ENCODE assay signal across 31 cellular contexts in genomic region chr4:185831125-185831815, GRCh38. TPM values are rescaled to one million over a fixed set of nuclear protein-coding genes. Genes with fewer than 3 reads are reported as not detected.
A peak's percentile ranks its signal among the peaks of the same experiment; 100 is the strongest.
DNase-seq lines count a peak whose midpoint lies in the region; ATAC-seq, FAIRE-seq and TF ChIP-seq lines count a peak whose summit lies in the region.
"Had no signal": no experiment of that assay in that cellular context is flagged by ENCODE, and none has a peak within 500 bp of the region (broad histone marks: within the 10 kb centered on the region; RNA-seq: fewer than 3 reads in every experiment).

No MANE protein-coding gene starts in this region.

- TF ChIP-seq CTCF in astrocyte (IDR thresholded peaks at IDR 0.05; ENCODE audit: insufficient read depth, low read depth, low read length) = no peak

- no peaks in the 10 kb centered on the region for H3K79me2 ChIP-seq in astrocyte (ENCODE audit: insufficient read depth, low read length)

- H3K4me1 Mint-ChIP-seq in astrocyte (ENCODE audit: low read depth, unreplicated experiment) = peaks cover 28% of the 10 kb centered on the region

- H3K4me3 Mint-ChIP-seq in astrocyte (ENCODE audit: unreplicated experiment) = no peak overlapping the region
- H3K4me3 Mint-ChIP-seq: effector memory CD8-positive, alpha-beta T cell had no signal

- H3K4me2 ChIP-seq in astrocyte (ENCODE audit: low read length) = no peak overlapping the region

- intact Hi-C loops in left colon (cut with DNase I, micrococcal nuclease) = no loop called here

- no peak overlapping the region for H3K4me3 ChIP-seq in astrocyte (ENCODE audit: insufficient read depth, low read depth, low read length)
- H3K4me3 ChIP-seq: BLaER1 treated with 17β-estradiol and CSF1 and Interleukin-3, amounts not matched to agents 10 nM and 100 nM; GM12878 had no signal

- no peaks in the 10 kb centered on the region for H3K36me3 ChIP-seq in astrocyte (ENCODE audit: insufficient read depth, low read length)
- H3K36me3 ChIP-seq: BLaER1 treated with 17β-estradiol and CSF1 and Interleukin-3, amounts not matched to agents 10 nM and 100 nM had no signal

- H3K9ac ChIP-seq in astrocyte (ENCODE audit: low read length) = no peak overlapping the region
- H3K9ac ChIP-seq: BLaER1 treated with 17β-estradiol and CSF1 and Interleukin-3, amounts not matched to agents 10 nM and 100 nM had no signal

- peaks cover 4% of the 10 kb centered on the region for H3K27me3 Mint-ChIP-seq in astrocyte (ENCODE audit: low read depth, unreplicated experiment)

- no peak overlapping the region for H2AFZ ChIP-seq in astrocyte (ENCODE audit: low read depth, low read length)

- H3K9me3 ChIP-seq in astrocyte (ENCODE audit: insufficient read depth, low read depth, low read length) = no peaks in the 10 kb centered on the region
- H3K9me3 ChIP-seq: BLaER1 treated with 17β-estradiol and CSF1 and Interleukin-3, amounts not matched to agents 10 nM and 100 nM had no signal

- H3K27ac ChIP-seq in astrocyte (ENCODE audit: low read depth, low read length) = no peak overlapping the region
- H3K27ac ChIP-seq: BLaER1 treated with 17β-estradiol and CSF1 and Interleukin-3, amounts not matched to agents 10 nM and 100 nM had no signal

- peaks cover 9% of the 10 kb centered on the region for H3K4me1 ChIP-seq in astrocyte (ENCODE audit: insufficient read depth, low read length)

- no peak for DNase-seq in astrocyte (ENCODE audit: low read depth)
- DNase-seq in left colon = no peak
- peak; percentile 57 for DNase-seq in renal cortical epithelial cell (ENCODE audit: low read depth)
- DNase-seq in NCI-H446 (lab: John Stamatoyannopoulos, UW) = no peak
- no peak for DNase-seq in NCI-H69 (lab: John Stamatoyannopoulos, UW)
- DNase-seq in NCI-H1930 (lab: John Stamatoyannopoulos, UW) = no peak
- DNase-seq: activated CD4-positive, alpha-beta T cell treated with anti-CD3 and anti-CD28 coated beads for 4 hours; activated CD8-positive, alpha-beta memory T cell treated with anti-CD3 and anti-CD28 coated beads for 24 hours; activated T-cell treated with anti-CD3 and anti-CD28 coated beads for 4 hours; caudate nucleus; cortex of kidney; effector memory CD8-positive, alpha-beta T cell; foreskin fibroblast; H7; head of caudate nucleus; KG1; kidney glomerular epithelial cell; NCI-H1105; NCI-H2081; NCI-H2227 treated with DMSO at 0.1 percent for 48 hours; NCI-H748 treated with DMSO at 0.1 percent for 48 hours; SIG-M5; stimulated activated CD4-positive, alpha-beta T cell treated with anti-CD3 and anti-CD28 coated beads, Interleukin-15, amount 100 ng/mL, for 24 hours; stimulated activated CD4-positive, alpha-beta T cell treated with anti-CD3 and anti-CD28 coated beads, Interleukin-4, amount 100 ng/mL, for 4 hours had no signal

- peak overlapping the region; percentile 0 for H3K27ac Mint-ChIP-seq in astrocyte (ENCODE audit: unreplicated experiment)
- H3K27ac Mint-ChIP-seq: activated naive CD4-positive, alpha-beta T cell treated with anti-CD3 and anti-CD28 coated beads, Interleukin-2, amount 50 U/mL, for 72 hours; effector memory CD8-positive, alpha-beta T cell had no signal

- ATAC-seq in esophagus mucosa (peak; percentile 29), left colon (peak; percentile 48)
- ATAC-seq: activated naive CD4-positive, alpha-beta T cell treated with anti-CD3 and anti-CD28 coated beads, Interleukin-2, amount 50 U/mL, for 72 hours; effector memory CD8-positive, alpha-beta T cell; GM12878; Panc1 had no signal

- H4K20me1 ChIP-seq in astrocyte (ENCODE audit: insufficient read depth, low read length) = no peaks in the 10 kb centered on the region
- H4K20me1 ChIP-seq: BLaER1 treated with 17β-estradiol and CSF1 and Interleukin-3, amounts not matched to agents 10 nM and 100 nM had no signal

- H3K27me3 ChIP-seq in astrocyte (ENCODE audit: insufficient read depth, low read length) = no peaks in the 10 kb centered on the region
- H3K27me3 ChIP-seq: BLaER1 treated with 17β-estradiol and CSF1 and Interleukin-3, amounts not matched to agents 10 nM and 100 nM had no signal

- no peak for FAIRE-seq in astrocyte (lab: Jason Lieb, UNC)
- FAIRE-seq: GM12878, HTR-8/SVneo had no signal

- peaks cover 2% of the 10 kb centered on the region for H3K9me3 Mint-ChIP-seq in astrocyte (ENCODE audit: unreplicated experiment)
- H3K9me3 Mint-ChIP-seq: activated naive CD4-positive, alpha-beta T cell treated with anti-CD3 and anti-CD28 coated beads, Interleukin-2, amount 50 U/mL, for 72 hours; effector memory CD8-positive, alpha-beta T cell had no signal

- peaks cover 2% of the 10 kb centered on the region for H3K36me3 Mint-ChIP-seq in astrocyte (ENCODE audit: low read depth, unreplicated experiment)
- H3K36me3 Mint-ChIP-seq: activated naive CD4-positive, alpha-beta T cell treated with anti-CD3 and anti-CD28 coated beads, Interleukin-2, amount 50 U/mL, for 72 hours had no signal

RNA-seq across cellular contexts. Expression of gene SORBS2, which starts 19.3 kb away (rescaled TPM):
- total RNA-seq in astrocyte (96.1 and 97.4 TPM in 2 replicates), esophagus mucosa (9.3 TPM), left colon (10 to 100 TPM; 37.5 to 82.2 TPM), renal cortical epithelial cell (9.7 and 45.1 TPM in 2 replicates)
- total RNA-seq: activated naive CD4-positive, alpha-beta T cell treated with anti-CD3 and anti-CD28 coated beads, Interleukin-2, amount 50 U/mL, for 72 hours; T-helper 2 cell treated with Interferon-gamma antibody and Interleukin-4, amounts not matched to agents 100 ng/mL and 5 ng/mL, for 36 hours had no signal
